Comparison of ENCODE assay signal across 25 cellular contexts in the genomic region with DNA sequence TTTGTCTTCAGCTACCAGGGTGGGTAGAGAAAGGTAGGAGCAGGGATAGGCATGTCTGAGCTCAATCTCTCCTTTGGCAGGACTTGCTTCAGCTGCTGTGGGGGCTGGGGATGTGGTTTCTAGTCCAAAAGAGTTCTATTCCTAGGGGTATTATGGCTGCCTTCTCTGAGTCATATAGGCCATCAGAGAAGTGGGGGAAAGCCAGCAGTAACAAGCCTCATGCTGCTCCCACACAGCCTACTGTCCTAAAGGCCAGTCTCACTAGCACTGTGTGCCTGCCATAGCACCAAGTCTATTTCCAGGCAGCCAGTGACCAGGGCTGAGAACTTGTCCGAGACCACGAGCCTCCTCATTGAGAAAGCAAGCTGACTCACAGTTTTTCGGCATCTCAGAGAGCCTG.
"Had no signal": no experiment of that assay in that cellular context is flagged by ENCODE, and none has a peak within 500 bp of the region (broad histone marks: within the 10 kb centered on the region; RNA-seq: fewer than 3 reads in every experiment).

No MANE protein-coding gene starts in this region.

- H3K36me3 ChIP-seq: brain microvascular endothelial cell, WERI-Rb-1 had no signal

- H3K27ac ChIP-seq: brain microvascular endothelial cell, coronary artery, dorsolateral prefrontal cortex, WERI-Rb-1 had no signal

- H3K4me3 ChIP-seq: coronary artery, dorsolateral prefrontal cortex had no signal

- DNase-seq: activated B cell treated with CpG ODN at 0.5 μM for 24 hours; activated CD4-positive, alpha-beta T cell treated with anti-CD3 and anti-CD28 coated beads for 48 hours; activated CD4-positive, alpha-beta T cell treated with anti-CD3 and anti-CD28 coated beads, Interleukin-2, amount 50 U/mL, for 1 hour; activated CD4-positive, alpha-beta T cell treated with anti-CD3 and anti-CD28 coated beads, Interleukin-2, amount 50 U/mL, for 48 hours; activated CD8-positive, alpha-beta memory T cell treated with anti-CD3 and anti-CD28 coated beads, Interleukin-2, amount 10 ng/mL, durations not matched to agents 7 days and 5 days; activated CD8-positive, alpha-beta memory T cell treated with anti-CD3 and anti-CD28 coated beads, Interleukin-2, amount 50 U/mL, for 4 hours; activated CD8-positive, alpha-beta T cell treated with anti-CD3 and anti-CD28 coated beads for 36 hours; activated effector memory CD4-positive, alpha-beta T cell treated with anti-CD3 and anti-CD28 coated beads, Interleukin-2, amount 50 U/mL, for 16 hours; activated naive CD4-positive, alpha-beta T cell treated with anti-CD3 and anti-CD28 coated beads, Interleukin-2, amount 10 ng/mL, durations not matched to agents 7 days and 5 days; activated T-cell treated with anti-CD3 and anti-CD28 coated beads, Interleukin-2, amount 50 U/mL, for 1 hour; activated T-cell treated with anti-CD3 and anti-CD28 coated beads, Interleukin-2, amount 50 U/mL, for 48 hours; amniotic stem cell; anterior cingulate cortex; brain microvascular endothelial cell; dorsolateral prefrontal cortex; effector memory CD4-positive, alpha-beta T cell; endodermal cell; foreskin fibroblast; head of caudate nucleus; T-helper 17 cell; T1000; WERI-Rb-1 had no signal

- H3K27me3 ChIP-seq: brain microvascular endothelial cell had no signal

- ATAC-seq: activated CD4-positive, CD25-positive, alpha-beta regulatory T cell treated with anti-CD3 and anti-CD28 coated beads, Interleukin-2, amount 50 U/mL, for 24 hours; activated CD8-positive, alpha-beta memory T cell treated with anti-CD3 and anti-CD28 coated beads, Interleukin-2, amount 10 ng/mL, durations not matched to agents 7 days and 5 days; activated CD8-positive, alpha-beta T cell treated with anti-CD3 and anti-CD28 coated beads for 36 hours; esophagus mucosa; T-helper 17 cell had no signal
